In the genomic region with DNA sequence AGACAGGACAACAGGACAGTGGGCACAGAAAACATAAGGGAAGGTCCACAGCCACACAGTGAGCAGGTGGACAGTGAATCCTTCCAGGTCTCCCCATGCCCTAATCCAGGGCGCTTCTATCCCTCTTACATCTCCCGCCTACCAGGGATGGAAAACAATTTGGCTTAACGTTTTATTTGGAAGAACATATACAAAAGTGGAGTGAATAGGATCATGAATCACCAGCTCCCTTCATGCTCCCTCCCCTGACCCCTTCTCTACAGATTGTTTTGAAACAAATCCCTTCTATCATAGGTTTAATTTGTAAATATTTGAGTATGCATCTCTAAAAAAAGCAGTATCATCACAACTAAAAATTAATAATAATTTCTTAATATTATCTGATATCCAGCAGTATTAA, we compare ENCODE assay signal across 1 cellular context.
TF ChIP-seq lines count a peak whose summit lies in the region.

No MANE protein-coding gene starts in this region.

TF ChIP-seq in GM23338, 12 proteins besides CTCF, POLR2A, EP300 and RAD21 (continued from another document):
- TF ChIP-seq ZNF114 (CRISPR knock-in tag; IDR thresholded peaks at IDR 0.05) (no peak), STAT1 (IDR thresholded peaks at IDR 0.05; ENCODE audit: unreplicated experiment) (no peak)
- TF ChIP-seq, protein P1, sequence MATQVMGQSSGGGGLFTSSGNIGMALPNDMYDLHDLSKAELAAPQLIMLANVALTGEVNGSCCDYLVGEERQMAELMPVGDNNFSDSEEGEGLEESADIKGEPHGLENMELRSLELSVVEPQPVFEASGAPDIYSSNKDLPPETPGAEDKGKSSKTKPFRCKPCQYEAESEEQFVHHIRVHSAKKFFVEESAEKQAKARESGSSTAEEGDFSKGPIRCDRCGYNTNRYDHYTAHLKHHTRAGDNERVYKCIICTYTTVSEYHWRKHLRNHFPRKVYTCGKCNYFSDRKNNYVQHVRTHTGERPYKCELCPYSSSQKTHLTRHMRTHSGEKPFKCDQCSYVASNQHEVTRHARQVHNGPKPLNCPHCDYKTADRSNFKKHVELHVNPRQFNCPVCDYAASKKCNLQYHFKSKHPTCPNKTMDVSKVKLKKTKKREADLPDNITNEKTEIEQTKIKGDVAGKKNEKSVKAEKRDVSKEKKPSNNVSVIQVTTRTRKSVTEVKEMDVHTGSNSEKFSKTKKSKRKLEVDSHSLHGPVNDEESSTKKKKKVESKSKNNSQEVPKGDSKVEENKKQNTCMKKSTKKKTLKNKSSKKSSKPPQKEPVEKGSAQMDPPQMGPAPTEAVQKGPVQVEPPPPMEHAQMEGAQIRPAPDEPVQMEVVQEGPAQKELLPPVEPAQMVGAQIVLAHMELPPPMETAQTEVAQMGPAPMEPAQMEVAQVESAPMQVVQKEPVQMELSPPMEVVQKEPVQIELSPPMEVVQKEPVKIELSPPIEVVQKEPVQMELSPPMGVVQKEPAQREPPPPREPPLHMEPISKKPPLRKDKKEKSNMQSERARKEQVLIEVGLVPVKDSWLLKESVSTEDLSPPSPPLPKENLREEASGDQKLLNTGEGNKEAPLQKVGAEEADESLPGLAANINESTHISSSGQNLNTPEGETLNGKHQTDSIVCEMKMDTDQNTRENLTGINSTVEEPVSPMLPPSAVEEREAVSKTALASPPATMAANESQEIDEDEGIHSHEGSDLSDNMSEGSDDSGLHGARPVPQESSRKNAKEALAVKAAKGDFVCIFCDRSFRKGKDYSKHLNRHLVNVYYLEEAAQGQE (IDR thresholded peaks at IDR 0.05; ENCODE audit: unreplicated experiment): no peak
